8 cellular contexts compared by ENCODE assay signal in genomic region chr5:180830253-180831138, GRCh38. TPM values are rescaled to one million over a fixed set of nuclear protein-coding genes. Genes with fewer than 3 reads are reported as not detected.
DNase-seq lines count a peak whose midpoint lies in the region; TF ChIP-seq lines count a peak whose summit lies in the region.

No MANE protein-coding gene starts in this region.

- H3K79me1 ChIP-seq in mesenchymal stem cell (replicated peaks; ENCODE audit: low read length, poor library complexity, severe bottlenecking), result peaks cover 16% of the 10 kb centered on the region

- H2BK12ac ChIP-seq in mesenchymal stem cell (ENCODE audit: low read length in 2 of 2), result peak overlapping the region in 1 of 2 experiments; percentile 76

- peak overlapping the region; percentile 49 for H2BK5ac ChIP-seq in mesenchymal stem cell (ENCODE audit: low read depth, low read length, poor library complexity, severe bottlenecking)

- WGBS in mesenchymal stem cell, result 59% methylated on average over 35 of the region's 35 CpGs

- peak overlapping the region; percentile 69 for H3K4me3 ChIP-seq in GM12864 (ENCODE audit: low read depth, low read length)
- peak overlapping the region; percentile 74 to 99 (median 90) for H3K4me3 ChIP-seq in dorsolateral prefrontal cortex
- peak overlapping the region; percentile 78 to 98 for H3K4me3 ChIP-seq in mesenchymal stem cell (ENCODE audit: insufficient read depth in 1 of 2, low read depth in 1 of 2, low read length in 2 of 2)

- H3K4me1 ChIP-seq in mesenchymal stem cell (ENCODE audit: control insufficient read depth, insufficient read depth, low read depth, low read length), result peaks cover 19% of the 10 kb centered on the region

- peak overlapping the region; percentile 92 to 94 for H3K18ac ChIP-seq in mesenchymal stem cell (ENCODE audit: low read depth in 1 of 2, low read length in 2 of 2)

- H4K8ac ChIP-seq in mesenchymal stem cell (ENCODE audit: low read length), result peak overlapping the region; percentile 99

- H2BK15ac ChIP-seq in mesenchymal stem cell (ENCODE audit: low read depth, poor library complexity, severe bottlenecking), result no peak overlapping the region

- H3K14ac ChIP-seq in mesenchymal stem cell (ENCODE audit: low read length in 2 of 2), result peak overlapping the region; percentile 97 to 98

- H3K23ac ChIP-seq in mesenchymal stem cell (ENCODE audit: low read length in 2 of 2), result peak overlapping the region in 1 of 2 experiments; percentile 92

- H3K4ac ChIP-seq in mesenchymal stem cell (ENCODE audit: low read depth in 1 of 2, low read length in 2 of 2), result peak overlapping the region; percentile 96 to 98

- DNase-seq in GM12864 (ENCODE audit: low read depth), result no peak
- DNase-seq in HCEC 1CT, result peak; percentile 9
- peak; percentile 18 for DNase-seq in NCI-H128 (lab: John Stamatoyannopoulos, UW; ENCODE audit: unreplicated experiment)
- DNase-seq in activated CD4-positive, alpha-beta T cell treated with anti-CD3 and anti-CD28 coated beads, Interleukin-2, amount 50 U/mL, for 1 hour, result peak; percentile 76
- peak; percentile 55 to 84 (median 74) for DNase-seq in dorsolateral prefrontal cortex
- no peak for DNase-seq in mesenchymal stem cell
- peak; percentile 40 to 44 for DNase-seq in stimulated activated CD8-positive, alpha-beta memory T cell treated with anti-CD3 and anti-CD28 coated beads, Interleukin-15, amount 100 ng/mL, for 4 hours (ENCODE audit: low read depth in 2 of 2)
- no peak for DNase-seq in LoVo (ENCODE audit: low spot score)

- H2AK5ac ChIP-seq in mesenchymal stem cell (ENCODE audit: low read length, severe bottlenecking), result peak overlapping the region; percentile 68

- H2BK120ac ChIP-seq in mesenchymal stem cell (ENCODE audit: low read depth, low read length), result peak overlapping the region; percentile 92

- H3K9me3 ChIP-seq in mesenchymal stem cell (ENCODE audit: control insufficient read depth, low read length), result peaks cover 6% of the 10 kb centered on the region

- peak overlapping the region; percentile 96 for H3K9ac ChIP-seq in mesenchymal stem cell (ENCODE audit: low read length)

- H2AFZ ChIP-seq in mesenchymal stem cell (ENCODE audit: low read depth, low read length), result peak overlapping the region; percentile 91

- peaks cover 12 to 27% of the 10 kb centered on the region in 2 experiments for H3K36me3 ChIP-seq in mesenchymal stem cell (ENCODE audit: control insufficient read depth in 1 of 2, insufficient read depth in 2 of 2, low read depth in 1 of 2, low read length in 2 of 2)

- TF ChIP-seq CTCF in GM12864 (IDR thresholded peaks at IDR 0.05; ENCODE audit: low read depth, low read length, missing control alignments) (no peak), dorsolateral prefrontal cortex (IDR thresholded peaks at IDR 0.05 in 54 of 56, conservative IDR thresholded peaks at IDR 0.05 in 2 of 56; ENCODE audit: low read depth in 1 of 56, partially characterized antibody in 56 of 56) (peak in 2 of 56 donors; percentile 3 to 5)

- intact Hi-C loops in dorsolateral prefrontal cortex (cut with DNase I), result loop anchor here (1.0 kb wide), 2 partner anchors 20 to 31 kb away; partner anchors contain the start of gene ZFP62 (in 1 of the 2)

- peak overlapping the region; percentile 88 for H4K91ac ChIP-seq in mesenchymal stem cell (ENCODE audit: low read length)

- H3K27ac ChIP-seq in dorsolateral prefrontal cortex (peak overlapping the region; percentile 86 to 100 (median 98)), mesenchymal stem cell (ENCODE audit: low read length, poor library complexity, severe bottlenecking) (no peak overlapping the region)

- H3K4me2 ChIP-seq in mesenchymal stem cell (ENCODE audit: low read length, poor library complexity, severe bottlenecking), result peak overlapping the region; percentile 75

- H3K27me3 ChIP-seq in dorsolateral prefrontal cortex (no peaks in the 10 kb centered on the region), mesenchymal stem cell (ENCODE audit: control insufficient read depth in 1 of 2, insufficient read depth in 1 of 2, low read length in 2 of 2) (no peaks in the 10 kb centered on the region)

RNA-seq across cellular contexts. Expression of gene MGAT1, which starts 27.9 kb away (rescaled TPM):
- total RNA-seq in dorsolateral prefrontal cortex, result 100 to 1,000 TPM in 4 of 120 experiments, 10 to 100 TPM in 116; 46.5 to 113 (median 70.3) TPM
- 103 TPM for polyA plus RNA-seq in mesenchymal stem cell (2013, experiment 1 of 2)
- polyA plus RNA-seq in mesenchymal stem cell (2013, experiment 2 of 2), result 105 TPM

RNA-seq across cellular contexts. Expression of gene ZFP62, which starts 30.6 kb away (rescaled TPM):
- 10 to 100 TPM; 22.6 to 53.4 (median 34.2) TPM for total RNA-seq in dorsolateral prefrontal cortex
- 11.2 TPM for polyA plus RNA-seq in mesenchymal stem cell (2013, experiment 1 of 2)
- 10.5 TPM for polyA plus RNA-seq in mesenchymal stem cell (2013, experiment 2 of 2)

Comparison
In these comparisons a context has a peak if more than half of its experiments do, and no peak if none do; other contexts are left out.
1. DNase-seq: peak in HCEC 1CT (single experiment), NCI-H128 (single experiment), activated CD4-positive, alpha-beta T cell treated with anti-CD3 and anti-CD28 coated beads, Interleukin-2, amount 50 U/mL, for 1 hour (single experiment), dorsolateral prefrontal cortex (10 of 10) and stimulated activated CD8-positive, alpha-beta memory T cell treated with anti-CD3 and anti-CD28 coated beads, Interleukin-15, amount 100 ng/mL, for 4 hours (2 of 2); none in GM12864 (single experiment), mesenchymal stem cell (single experiment) and LoVo (single experiment).
2. Peak in every context shown above with its lines, with median percentiles within 50 percentile points of each other: H3K4me3 ChIP-seq.